Comparison of ENCODE assay signal across 9 cellular contexts in the genomic region with DNA sequence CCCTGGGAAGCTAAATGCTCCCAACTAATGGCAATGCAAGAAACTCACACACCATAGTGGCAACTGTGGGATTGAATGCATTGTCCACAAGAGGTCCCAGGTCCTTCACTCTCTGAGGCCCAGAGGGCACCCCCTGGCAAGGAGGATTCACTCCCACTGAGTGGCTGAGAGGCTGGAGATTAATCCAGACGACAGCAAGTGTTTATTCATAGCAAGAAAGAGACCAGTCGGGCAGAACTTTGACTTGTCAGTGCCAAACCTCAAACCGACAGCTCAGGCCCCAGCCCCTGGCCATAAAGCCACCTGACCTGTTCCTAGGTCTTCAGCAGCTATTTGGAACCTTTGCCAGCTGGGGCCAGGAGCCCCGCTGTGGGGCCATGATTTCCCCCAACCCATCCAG. TPM values are rescaled to one million over a fixed set of nuclear protein-coding genes. Genes with fewer than 3 reads are reported as not detected.
DNase-seq lines count a peak whose midpoint lies in the region; ATAC-seq and FAIRE-seq lines count a peak whose summit lies in the region.
"Had no signal": no experiment of that assay in that cellular context is flagged by ENCODE, and none has a peak within 500 bp of the region (broad histone marks: within the 10 kb centered on the region; RNA-seq: fewer than 3 reads in every experiment).

No MANE protein-coding gene starts in this region.

- ATAC-seq in GM18858 (IDR thresholded peaks at IDR 0.05; ENCODE audit: unreplicated experiment), result peak; percentile 80
- ATAC-seq in GM21576 (IDR thresholded peaks at IDR 0.05; ENCODE audit: unreplicated experiment), result peak; percentile 67
- ATAC-seq in HG03196 (IDR thresholded peaks at IDR 0.05; ENCODE audit: unreplicated experiment), result peak; percentile 69

- 49 to 72% (median 71%) methylated on average over 4 of the region's 4 CpGs for WGBS in small intestine, 3 donors

- no peak for FAIRE-seq in small intestine (lab: Jason Lieb, UNC)
- FAIRE-seq: pancreas had no signal

- no peaks in the 10 kb centered on the region for H3K9me3 ChIP-seq in small intestine (ENCODE audit: control insufficient read depth, low read depth)
- H3K9me3 ChIP-seq: pancreas had no signal

- no peaks in the 10 kb centered on the region for H3K4me1 ChIP-seq in small intestine (ENCODE audit: control insufficient read depth in 2 of 2, insufficient read depth in 1 of 2, low read depth in 1 of 2, low read length in 1 of 2)
- H3K4me1 ChIP-seq: pancreas had no signal

- H3K27me3 ChIP-seq in small intestine (ENCODE audit: control insufficient read depth in 2 of 2, insufficient read depth in 2 of 2, low read length in 2 of 2), result no peaks in the 10 kb centered on the region
- H3K27me3 ChIP-seq: pancreas had no signal

- H3K36me3 ChIP-seq in small intestine (ENCODE audit: control insufficient read depth in 2 of 2, insufficient read depth in 2 of 2, low read length in 2 of 2), result no peaks in the 10 kb centered on the region
- H3K36me3 ChIP-seq: pancreas had no signal

- DNase-seq in kidney tubule cell (ENCODE audit: low spot score) (peak; percentile 30), small intestine (no peak), NCI-H2081 treated with DMSO at 0.1 percent for 48 hours (lab: John Stamatoyannopoulos, UW) (no peak)
- DNase-seq in stimulated activated naive CD4-positive, alpha-beta T cell treated with Interleukin-2 at 50 U/mL for 16 hours (lab: John Stamatoyannopoulos, UW), result no peak
- no peak for DNase-seq in activated CD8-positive, alpha-beta memory T cell treated with anti-CD3 and anti-CD28 coated beads, Interleukin-2, amount 50 U/mL, for 4 hours
- DNase-seq: pancreas had no signal

- no peak overlapping the region for H3K27ac ChIP-seq in small intestine (ENCODE audit: low read depth in 1 of 2, low read length in 1 of 2)
- H3K27ac ChIP-seq: pancreas had no signal

- no peak overlapping the region for H3K4me3 ChIP-seq in small intestine (ENCODE audit: low read depth in 1 of 2, low read length in 2 of 2)
- H3K4me3 ChIP-seq: pancreas had no signal

RNA-seq across cellular contexts. Expression of a gene that starts 54.5 kb away (rescaled TPM):
- polyA plus RNA-seq in small intestine, result 1 to 10 TPM; 1.8 to 8.8 (median 6.5) TPM
